In genomic region chr6:164069352-164070022, GRCh38 we compare ENCODE assay signal across 13 cellular contexts.
A peak's percentile ranks its signal among the peaks of the same experiment; 100 is the strongest.
DNase-seq lines count a peak whose midpoint lies in the region; ATAC-seq and TF ChIP-seq lines count a peak whose summit lies in the region.
"Had no signal": no experiment of that assay in that cellular context is flagged by ENCODE, and none has a peak within 500 bp of the region (broad histone marks: within the 10 kb centered on the region; RNA-seq: fewer than 3 reads in every experiment).

No MANE protein-coding gene starts in this region.

- H3K27me3 ChIP-seq in SJCRH30: no peaks in the 10 kb centered on the region
- no peaks in the 10 kb centered on the region for H3K27me3 ChIP-seq in subcutaneous abdominal adipose tissue (ENCODE audit: control insufficient read depth in 5 of 5, insufficient read depth in 4 of 5, low read length in 5 of 5)
- H3K27me3 ChIP-seq: esophagus muscularis mucosa had no signal

- H3K4me3 ChIP-seq in SJCRH30: peak overlapping the region; percentile 23
- H3K4me3 ChIP-seq in fibroblast of mammary gland (ENCODE audit: control insufficient read depth, low read depth, low read length): no peak overlapping the region
- no peak overlapping the region for H3K4me3 ChIP-seq in subcutaneous abdominal adipose tissue (ENCODE audit: low read depth in 1 of 5, low read length in 5 of 5)
- H3K4me3 ChIP-seq in lower leg skin (ENCODE audit: low read depth, poor library complexity, severe bottlenecking): no peak overlapping the region
- H3K4me3 ChIP-seq: esophagus muscularis mucosa, GM12878, smooth muscle cell had no signal

- H3K4me1 ChIP-seq in SJCRH30 (peaks cover 17% of the 10 kb centered on the region), subcutaneous abdominal adipose tissue (ENCODE audit: control insufficient read depth in 5 of 5, insufficient read depth in 5 of 5, low read length in 5 of 5) (peaks cover 2 to 9% (median 6%) of the 10 kb centered on the region in 5 donors)

- TF ChIP-seq CTCF in fibroblast of mammary gland (conservative IDR thresholded peaks at IDR 0.05; ENCODE audit: control insufficient read depth, insufficient read depth, low read depth, low read length) (no peak), lower leg skin (IDR thresholded peaks at IDR 0.05) (no peak)

- H3K27ac ChIP-seq in SJCRH30: peak overlapping the region; percentile 67
- H3K27ac ChIP-seq in subcutaneous abdominal adipose tissue (ENCODE audit: low read depth, low read length): peak overlapping the region; percentile 51

- H3K9me3 ChIP-seq in SJCRH30 (replicated peaks): peaks cover 5% of the 10 kb centered on the region; the same call in 1 of the 2 replicates
- H3K9me3 ChIP-seq in subcutaneous abdominal adipose tissue (ENCODE audit: control insufficient read depth in 5 of 5, low read length in 5 of 5): peaks cover 0 to 4% (median 0%) of the 10 kb centered on the region in 5 donors
- H3K9me3 ChIP-seq: esophagus muscularis mucosa had no signal

- 73 to 77% methylated on average over 11 of the region's 11 CpGs for WGBS in lower leg skin, 2 donors

- intact Hi-C loops in lower leg skin (cut with DNase I; ENCODE audit: low total_unique reads): no loop called here

- ATAC-seq in activated T-cell treated with anti-CD3 and anti-CD28 coated beads, Interleukin-2, amount 50 U/mL, for 4 hours: no peak
- ATAC-seq: GM12878, HCT116, WTC11 had no signal

- H3K36me3 ChIP-seq in SJCRH30: no peaks in the 10 kb centered on the region
- no peaks in the 10 kb centered on the region for H3K36me3 ChIP-seq in subcutaneous abdominal adipose tissue (ENCODE audit: control insufficient read depth in 5 of 5, insufficient read depth in 5 of 5, low read length in 5 of 5)
- H3K36me3 ChIP-seq: esophagus muscularis mucosa had no signal

- DNase-seq in SJCRH30 (peak; percentile 92 to 94), fibroblast of mammary gland (ENCODE audit: low read depth) (peak; percentile 71), lung microvascular endothelial cell (ENCODE audit: low read depth in 2 of 2) (peak; percentile 72 to 98), NCI-H510A (lab: John Stamatoyannopoulos, UW) (no peak), lower leg skin (ENCODE audit: low spot score in 2 of 2) (no peak)
- DNase-seq in activated T-cell treated with anti-CD3 and anti-CD28 coated beads, Interleukin-2, amount 50 U/mL, for 4 hours: no peak
- DNase-seq: NCI-H510A treated with DMSO at 0.1 percent for 48 hours had no signal

- peaks cover 4% of the 10 kb centered on the region for H3K9me3 Mint-ChIP-seq in activated T-cell treated with anti-CD3 and anti-CD28 coated beads, Interleukin-2, amount 50 U/mL, for 4 hours

- H3K4me3 Mint-ChIP-seq in activated T-cell treated with anti-CD3 and anti-CD28 coated beads, Interleukin-2, amount 50 U/mL, for 4 hours: no peak overlapping the region
- H3K4me3 Mint-ChIP-seq: WTC11 had no signal

- no peaks in the 10 kb centered on the region for H3K36me3 Mint-ChIP-seq in activated T-cell treated with anti-CD3 and anti-CD28 coated beads, Interleukin-2, amount 50 U/mL, for 4 hours (ENCODE audit: insufficient read depth)
- H3K36me3 Mint-ChIP-seq: WTC11 had no signal

- H3K27me3 Mint-ChIP-seq in activated T-cell treated with anti-CD3 and anti-CD28 coated beads, Interleukin-2, amount 50 U/mL, for 4 hours (ENCODE audit: low read depth): no peaks in the 10 kb centered on the region

- H3K9ac ChIP-seq in subcutaneous abdominal adipose tissue (ENCODE audit: low read length in 5 of 5): no peak overlapping the region

- TF ChIP-seq POLR2A in lower leg skin (IDR thresholded peaks at IDR 0.05): no peak

- H3K4me1 Mint-ChIP-seq in activated T-cell treated with anti-CD3 and anti-CD28 coated beads, Interleukin-2, amount 50 U/mL, for 4 hours (ENCODE audit: low read depth): no peaks in the 10 kb centered on the region
- H3K4me1 Mint-ChIP-seq: WTC11 had no signal

Comparison
In these comparisons a context has a peak if more than half of its experiments do, and no peak if none do; other contexts are left out.
1. DNase-seq: peak in SJCRH30 (2 of 2), fibroblast of mammary gland (single experiment) and lung microvascular endothelial cell (2 of 2); none in NCI-H510A (single experiment), activated T-cell treated with anti-CD3 and anti-CD28 coated beads, Interleukin-2, amount 50 U/mL, for 4 hours (single experiment) and lower leg skin (0 of 2).